Comparison of ENCODE assay signal across 11 cellular contexts in genomic region chr1:169586067-169586394, GRCh38. TPM values are rescaled to one million over a fixed set of nuclear protein-coding genes. Genes with fewer than 3 reads are reported as not detected.
A peak's percentile ranks its signal among the peaks of the same experiment; 100 is the strongest.
DNase-seq lines count a peak whose midpoint lies in the region; ATAC-seq and TF ChIP-seq lines count a peak whose summit lies in the region.
"Had no signal": no experiment of that assay in that cellular context is flagged by ENCODE, and none has a peak within 500 bp of the region (broad histone marks: within the 10 kb centered on the region; RNA-seq: fewer than 3 reads in every experiment).

No MANE protein-coding gene starts in this region.

- no peak overlapping the region for H4K91ac ChIP-seq in mesenchymal stem cell (ENCODE audit: low read length)

- H3K4me1 Mint-ChIP-seq in Caco-2 (ENCODE audit: low read depth, unreplicated experiment) (peaks cover 5% of the 10 kb centered on the region), activated B cell treated with CpG ODN at 0.5 μM for 24 hours (peaks cover 7% of the 10 kb centered on the region)

- H4K8ac ChIP-seq in mesenchymal stem cell (ENCODE audit: low read length), result no peak overlapping the region

- H3K4ac ChIP-seq in mesenchymal stem cell (ENCODE audit: low read depth in 1 of 2, low read length in 2 of 2), result no peak overlapping the region

- H3K36me3 ChIP-seq in Caco-2 (ENCODE audit: control insufficient read depth, insufficient read depth, low read length) (no peaks in the 10 kb centered on the region), HCT116 (ENCODE audit: control insufficient read depth in 1 of 2, insufficient read depth in 2 of 2, low read length in 2 of 2) (no peaks in the 10 kb centered on the region), mesenchymal stem cell (ENCODE audit: control insufficient read depth in 1 of 2, insufficient read depth in 2 of 2, low read depth in 1 of 2, low read length in 2 of 2) (no peaks in the 10 kb centered on the region)

- H3K79me2 ChIP-seq in HCT116 (ENCODE audit: insufficient read depth, low read length), result no peaks in the 10 kb centered on the region

- H3K9ac ChIP-seq in HCT116 (ENCODE audit: low read length) (no peak overlapping the region), mesenchymal stem cell (ENCODE audit: low read length) (peak overlapping the region; percentile 37)

- BruUV-seq in Caco-2 (replicated peaks; lab: Mats Ljungman, UMichigan), result no TSS peak
- no TSS peak for BruUV-seq in HCT116 (replicated peaks; lab: Mats Ljungman, UMichigan)

- H3K23ac ChIP-seq in mesenchymal stem cell (ENCODE audit: low read length in 2 of 2), result peak overlapping the region in 1 of 2 experiments; percentile 91

- H3K4me3 Mint-ChIP-seq in Caco-2 (ENCODE audit: unreplicated experiment) (peak overlapping the region; percentile 54), activated B cell treated with CpG ODN at 0.5 μM for 24 hours (peak overlapping the region; percentile 66)

- CTCF ChIA-PET in Caco-2 (lab: Charles Lee), result interaction anchor here (0.6 to 1.6 kb wide), 7 partner anchors 20 to 224 kb away, joined by 3 to 11 read pairs (median 7); no protein-coding TSS in a partner anchor
- CTCF ChIA-PET in HCT116 (lab: Charles Lee), result interaction anchor here (0.9 to 2.3 kb wide), 5 partner anchors 18 to 325 kb away, joined by 3 to 15 read pairs (median 6); no protein-coding TSS in a partner anchor
- CTCF ChIA-PET in activated B cell treated with CpG ODN at 0.5 μM for 24 hours (lab: Charles Lee), result interaction anchor here (0.7 to 2.9 kb wide), 12 partner anchors 9 to 223 kb away, joined by 3 to 46 read pairs (median 5); no protein-coding TSS in a partner anchor

- H3K4me1 ChIP-seq in Caco-2 (peaks cover 6% of the 10 kb centered on the region; the same call in 1 of the 2 replicates), HCT116 (ENCODE audit: control insufficient read depth in 1 of 2, insufficient read depth in 2 of 2, low read length in 2 of 2) (peaks cover 2 to 12% of the 10 kb centered on the region in 2 experiments; a peak in 3 of 4 replicates), mesenchymal stem cell (ENCODE audit: control insufficient read depth, insufficient read depth, low read depth, low read length) (peaks cover 4% of the 10 kb centered on the region)

- ATAC-seq in HCT116 (peak; percentile 57; the same call in 1 of the 2 replicates), activated B cell treated with CpG ODN at 0.5 μM for 24 hours (ENCODE audit: low read depth) (peak; percentile 29), HG03139 (IDR thresholded peaks at IDR 0.05; ENCODE audit: unreplicated experiment) (no peak)

- no peaks in the 10 kb centered on the region for H3K79me1 ChIP-seq in mesenchymal stem cell (replicated peaks; ENCODE audit: low read length, poor library complexity, severe bottlenecking)

- no peak for TF ChIP-seq RAD21 in HCT116 (IDR thresholded peaks at IDR 0.05; ENCODE audit: low read depth)

- no peaks in the 10 kb centered on the region for H3K9me3 Mint-ChIP-seq in Caco-2 (ENCODE audit: unreplicated experiment)
- H3K9me3 Mint-ChIP-seq in activated B cell treated with CpG ODN at 0.5 μM for 24 hours, result no peaks in the 10 kb centered on the region

- no peak overlapping the region for H2BK5ac ChIP-seq in mesenchymal stem cell (ENCODE audit: low read depth, low read length, poor library complexity, severe bottlenecking)

- no peak overlapping the region for H2AK5ac ChIP-seq in mesenchymal stem cell (ENCODE audit: low read length, severe bottlenecking)

- peak overlapping the region; percentile 23; the same call in 1 of the 2 replicates for H3K4me3 ChIP-seq in Caco-2 (ENCODE audit: low read depth, low read length)
- peak overlapping the region; percentile 28 to 48 for H3K4me3 ChIP-seq in HCT116 (replicated peaks in 1 of 2; ENCODE audit: low read depth in 1 of 2, low read length in 2 of 2)
- H3K4me3 ChIP-seq in mesenchymal stem cell (ENCODE audit: insufficient read depth in 1 of 2, low read depth in 1 of 2, low read length in 2 of 2), result peak overlapping the region in 1 of 2 experiments; percentile 67

- H2BK15ac ChIP-seq in mesenchymal stem cell (ENCODE audit: low read depth, poor library complexity, severe bottlenecking), result no peak overlapping the region

- no peak overlapping the region for H3K18ac ChIP-seq in mesenchymal stem cell (ENCODE audit: low read depth in 1 of 2, low read length in 2 of 2)

- 33% methylated on average over 5 of the region's 5 CpGs for WGBS in mesenchymal stem cell

- DNase-seq in Caco-2 (no peak), HCT116 (ENCODE audit: low read depth, low spot score) (no peak), activated B cell treated with CpG ODN at 0.5 μM for 24 hours (no peak), mesenchymal stem cell (no peak), ACHN (no peak), hypothalamus (lab: John Stamatoyannopoulos, UW) (no peak)
- no peak for DNase-seq in stimulated activated naive CD4-positive, alpha-beta T cell treated with Interleukin-2 at 50 U/mL for 16 hours (lab: John Stamatoyannopoulos, UW)

- H3K4me2 ChIP-seq in HCT116 (ENCODE audit: low read length) (peak overlapping the region; percentile 77), mesenchymal stem cell (ENCODE audit: low read length, poor library complexity, severe bottlenecking) (peak overlapping the region; percentile 19)

- H3K27me3 ChIP-seq in Caco-2 (replicated peaks; ENCODE audit: control insufficient read depth, insufficient read depth, low read length) (no peaks in the 10 kb centered on the region), HCT116 (ENCODE audit: insufficient read depth, low read length) (no peaks in the 10 kb centered on the region), mesenchymal stem cell (ENCODE audit: control insufficient read depth in 1 of 2, insufficient read depth in 1 of 2, low read length in 2 of 2) (peaks cover 0 to 4% of the 10 kb centered on the region in 2 experiments)

- no peaks in the 10 kb centered on the region for H3K36me3 Mint-ChIP-seq in Caco-2 (ENCODE audit: insufficient read depth, unreplicated experiment)
- no peaks in the 10 kb centered on the region for H3K36me3 Mint-ChIP-seq in activated B cell treated with CpG ODN at 0.5 μM for 24 hours (ENCODE audit: low read depth)

- H3K9me2 ChIP-seq in HCT116 (ENCODE audit: insufficient read depth), result no peaks in the 10 kb centered on the region

- peak overlapping the region; percentile 77 for H2AFZ ChIP-seq in HCT116 (ENCODE audit: low read depth, low read length, poor library complexity, severe bottlenecking)
- H2AFZ ChIP-seq in mesenchymal stem cell (ENCODE audit: low read depth, low read length), result no peak overlapping the region

- H3K9me3 ChIP-seq in Caco-2 (no peaks in the 10 kb centered on the region), HCT116 (ENCODE audit: control insufficient read depth in 1 of 2, insufficient read depth in 1 of 2, low read depth in 1 of 2, low read length in 2 of 2) (no peaks in the 10 kb centered on the region), mesenchymal stem cell (ENCODE audit: control insufficient read depth, low read length) (no peaks in the 10 kb centered on the region)

- intact Hi-C loops in Caco-2 (cut with micrococcal nuclease; ENCODE audit: unreplicated experiment), result loop anchor here (1.0 kb wide), 1 partner anchor 36 kb away; no protein-coding TSS in a partner anchor
- intact Hi-C loops in HCT116 (cut with micrococcal nuclease), result loop anchor here (5.0 kb wide), 1 partner anchor 221 kb away; no protein-coding TSS in a partner anchor
- intact Hi-C loops in activated B cell treated with CpG ODN at 0.5 μM for 24 hours (cut with micrococcal nuclease), result loop anchor here (1.0 to 5.0 kb wide), 5 partner anchors 15 to 223 kb away; partner anchors contain the start of genes METTL18, SELL and SLC19A2

- no peak overlapping the region for H2BK12ac ChIP-seq in mesenchymal stem cell (ENCODE audit: low read length in 2 of 2)

- POLR2A ChIA-PET in Caco-2 (lab: Charles Lee), result no interaction called here
- POLR2A ChIA-PET in HCT116 (lab: Charles Lee), result interaction anchor here (0.8 kb wide), 1 partner anchor 34 kb away, joined by 3 read pairs; no protein-coding TSS in a partner anchor
- POLR2A ChIA-PET in activated B cell treated with CpG ODN at 0.5 μM for 24 hours (lab: Charles Lee), result interaction anchor here (0.7 to 1.4 kb wide), 3 partner anchors 16 to 209 kb away, joined by 3 to 5 read pairs (median 3); partner anchors contain the start of gene METTL18

- in situ Hi-C loops in ACHN (cut with HindIII; ENCODE audit: low pct_ligation_motif_present, low pct_unique_long_range_greater_than_20kb, low sequenced_read_pairs), result no loop called here

- RAD21 ChIA-PET in HCT116 (lab: Charles Lee; ENCODE audit: low non-redundant PET in 1 of 2, low total read pairs in 2 of 2, uncharacterized antibody in 2 of 2, unreplicated experiment in 2 of 2), result interaction anchor here in 1 of 2 experiments (1.9 kb wide), 1 partner anchor 126 kb away, joined by 8 read pairs; no protein-coding TSS in a partner anchor

- peak overlapping the region in 1 of 2 experiments; percentile 78 for H3K14ac ChIP-seq in mesenchymal stem cell (ENCODE audit: low read length in 2 of 2)

- H2BK120ac ChIP-seq in mesenchymal stem cell (ENCODE audit: low read depth, low read length), result no peak overlapping the region

- no peak for TF ChIP-seq POLR2A in HCT116 (IDR thresholded peaks at IDR 0.05; ENCODE audit: borderline replicate concordance, extremely low read depth, insufficient read depth, insufficient read length)

- H3K27me3 Mint-ChIP-seq in Caco-2 (ENCODE audit: insufficient read depth, unreplicated experiment) (no peaks in the 10 kb centered on the region), activated B cell treated with CpG ODN at 0.5 μM for 24 hours (peaks cover 18% of the 10 kb centered on the region)

- H4K20me1 ChIP-seq in HCT116 (ENCODE audit: insufficient read depth), result no peaks in the 10 kb centered on the region

- H3K27ac ChIP-seq in HCT116 (ENCODE audit: low read depth, low read length), result no peak overlapping the region
- no peak overlapping the region for H3K27ac ChIP-seq in mesenchymal stem cell (ENCODE audit: low read length, poor library complexity, severe bottlenecking)

- TF ChIP-seq CTCF in Caco-2 (IDR thresholded peaks at IDR 0.05; ENCODE audit: insufficient read depth in 1 of 2, low read depth in 1 of 2, low read length in 1 of 2, severe bottlenecking in 1 of 2, unreplicated experiment in 1 of 2) (no peak), HCT116 (IDR thresholded peaks at IDR 0.05 in 2 of 3, conservative IDR thresholded peaks at IDR 0.05 in 1 of 3; ENCODE audit: borderline replicate concordance in 1 of 3, insufficient read depth in 1 of 3, low read depth in 2 of 3, low read length in 2 of 3) (no peak), activated B cell treated with CpG ODN at 0.5 μM for 24 hours (IDR thresholded peaks at IDR 0.05) (no peak)

- no peak overlapping the region for H3K27ac Mint-ChIP-seq in Caco-2 (ENCODE audit: unreplicated experiment)
- H3K27ac Mint-ChIP-seq in activated B cell treated with CpG ODN at 0.5 μM for 24 hours, result no peak overlapping the region

TF ChIP-seq in HCT116, 20 proteins besides CTCF, POLR2A, EP300 and RAD21 (continues in another document):
- no peak for TF ChIP-seq ZNF274 (IDR thresholded peaks at IDR 0.05; ENCODE audit: low read depth, low read length)

RNA-seq across cellular contexts. Expression of gene F5, which starts 0.2 kb away (rescaled TPM):
- 0.50 and 0.74 TPM in 2 replicates for total RNA-seq in Caco-2 (2022)
- total RNA-seq in HCT116 (2021; ENCODE audit: unreplicated experiment), result 0.37 TPM
- 0.05 and 0.07 TPM in 2 replicates for polyA plus RNA-seq in HCT116 (2012)
- total RNA-seq in activated B cell treated with CpG ODN at 0.5 μM for 24 hours, result 0.66 and 0.67 TPM in 2 replicates
- not detected for polyA plus RNA-seq in mesenchymal stem cell (2013, experiment 1 of 2)
- polyA plus RNA-seq in mesenchymal stem cell (2013, experiment 2 of 2), result not detected
- total RNA-seq: bronchial epithelial cell, lung microvascular endothelial cell, RPMI7951 had no signal

RNA-seq across cellular contexts. Expression of gene SELP, which starts 43.9 kb away (rescaled TPM):
- not detected in 2 replicates for total RNA-seq in Caco-2 (2022)
- not detected for total RNA-seq in HCT116 (2021; ENCODE audit: unreplicated experiment)
- not detected in 2 replicates for polyA plus RNA-seq in HCT116 (2012)
- 0.27 and 0.60 TPM in 2 replicates for total RNA-seq in activated B cell treated with CpG ODN at 0.5 μM for 24 hours
- polyA plus RNA-seq in mesenchymal stem cell (2013, experiment 1 of 2), result 9.2 TPM
- 9.6 TPM for polyA plus RNA-seq in mesenchymal stem cell (2013, experiment 2 of 2)
- total RNA-seq: bronchial epithelial cell, RPMI7951 had no signal
